23 cellular contexts compared by ENCODE assay signal in the genomic region with DNA sequence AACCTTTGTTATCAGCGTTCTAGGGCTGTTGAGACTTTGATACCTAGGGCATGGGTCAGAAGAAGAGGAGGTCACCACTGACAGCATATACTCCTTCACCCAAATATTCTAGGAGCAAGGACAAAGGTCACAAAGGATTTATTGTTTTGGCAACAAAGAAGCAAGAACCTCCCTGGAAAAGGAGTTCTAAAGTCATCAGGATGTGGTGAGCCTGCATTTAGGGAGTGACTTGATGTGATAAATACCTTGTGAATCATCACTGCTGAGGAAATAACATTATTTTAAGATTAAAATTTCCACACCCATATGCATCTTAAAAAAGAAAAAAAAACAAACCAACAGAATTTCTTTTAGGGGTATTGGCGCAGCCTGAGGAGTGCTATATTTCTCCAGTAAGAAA. TPM values are rescaled to one million over a fixed set of nuclear protein-coding genes. Genes with fewer than 3 reads are reported as not detected.
DNase-seq lines count a peak whose midpoint lies in the region; ATAC-seq and TF ChIP-seq lines count a peak whose summit lies in the region.
"Had no signal": no experiment of that assay in that cellular context is flagged by ENCODE, and none has a peak within 500 bp of the region (broad histone marks: within the 10 kb centered on the region; RNA-seq: fewer than 3 reads in every experiment).

No MANE protein-coding gene starts in this region.

- peak; percentile 31 for DNase-seq in EL
- DNase-seq in PC-9: peak in 1 of 2 experiments; percentile 59
- DNase-seq in fibroblast of mammary gland (ENCODE audit: low read depth): peak; percentile 78
- no peak for DNase-seq in omental fat pad (ENCODE audit: low spot score)
- DNase-seq in NCI-H1092 (lab: John Stamatoyannopoulos, UW): no peak
- no peak for DNase-seq in stimulated activated CD4-positive, alpha-beta T cell treated with anti-CD3 and anti-CD28 coated beads, Interleukin-4, amount 100 ng/mL, for 4 hours
- no peak for DNase-seq in H9
- DNase-seq in activated CD8-positive, alpha-beta T cell treated with anti-CD3 and anti-CD28 coated beads, Interleukin-2, amount 10 ng/mL, durations not matched to agents 7 days and 5 days: no peak
- DNase-seq: activated CD4-positive, alpha-beta T cell treated with anti-CD3 and anti-CD28 coated beads, Interleukin-2, amount 10 ng/mL, durations not matched to agents 7 days and 5 days; activated naive CD4-positive, alpha-beta T cell treated with Interleukin-2 at 50 U/mL for 16 hours; Caco-2; NCI-H1105 treated with DMSO at 0.1 percent for 48 hours; NCI-H2171 treated with DMSO at 0.1 percent for 48 hours; NCI-H774; retina; stomach had no signal

- H2BK120ac ChIP-seq in H9 (ENCODE audit: low read depth, low read length, poor library complexity, severe bottlenecking): no peak overlapping the region

- no peaks in the 10 kb centered on the region for H3K36me3 ChIP-seq in PC-9 (ENCODE audit: low read depth)
- H3K36me3 ChIP-seq: stomach had no signal

- no peak overlapping the region for H2BK15ac ChIP-seq in H9 (ENCODE audit: low read depth, low read length)

- no peaks in the 10 kb centered on the region for H3K79me1 ChIP-seq in H9 (ENCODE audit: insufficient read depth, low read depth, low read length, poor library complexity, severe bottlenecking)

- no peak overlapping the region for H3T11ph ChIP-seq in H9 (ENCODE audit: low read length)

- intact Hi-C loops in PC-9 (cut with micrococcal nuclease; ENCODE audit: unreplicated experiment): no loop called here

- BruUV-seq in PC-9 (replicated peaks; lab: Mats Ljungman, UMichigan): no TSS peak

- POLR2A ChIA-PET in PC-9 (lab: Charles Lee; ENCODE audit: unreplicated experiment): no interaction called here
- POLR2A ChIA-PET in activated CD8-positive, alpha-beta T cell treated with anti-CD3 and anti-CD28 coated beads, Interleukin-2, amount 10 ng/mL, durations not matched to agents 7 days and 5 days (lab: Charles Lee): no interaction called here

- H3K4me2 ChIP-seq in PC-9 (peak overlapping the region; percentile 23; the same call in 1 of the 2 replicates), H9 (ENCODE audit: insufficient read depth, insufficient read length, low read length) (no peak overlapping the region)
- H3K4me2 ChIP-seq: hepatocyte had no signal

- no peak overlapping the region for H3K23ac ChIP-seq in H9 (ENCODE audit: insufficient read length, low read depth, low read length)

- H2AFZ ChIP-seq in PC-9 (no peak overlapping the region), H9 (ENCODE audit: low read length) (no peak overlapping the region)
- H2AFZ ChIP-seq: hepatocyte had no signal

- H4K91ac ChIP-seq in H9 (ENCODE audit: insufficient read length, low read depth, low read length): no peak overlapping the region

- H3F3A ChIP-seq in PC-9 (ENCODE audit: insufficient read depth, low read depth): no peaks in the 10 kb centered on the region

- CTCF ChIA-PET in PC-9 (lab: Charles Lee): no interaction called here
- CTCF ChIA-PET in activated CD8-positive, alpha-beta T cell treated with anti-CD3 and anti-CD28 coated beads, Interleukin-2, amount 10 ng/mL, durations not matched to agents 7 days and 5 days (lab: Charles Lee): interaction anchor here (0.9 to 2.6 kb wide), 10 partner anchors 20 to 300 kb away, joined by 3 to 13 read pairs (median 4); partner anchors contain the start of gene KLHL9

- H4K8ac ChIP-seq in H9 (replicated peaks; ENCODE audit: insufficient read length, low read depth, low read length): no peak overlapping the region

- H3K79me2 ChIP-seq in PC-9 (ENCODE audit: low read depth) (no peaks in the 10 kb centered on the region), H9 (ENCODE audit: insufficient read depth, low read length) (no peaks in the 10 kb centered on the region)
- H3K79me2 ChIP-seq: hepatocyte had no signal

- H2BK5ac ChIP-seq in H9 (ENCODE audit: insufficient read length, low read length): no peak overlapping the region

- peaks cover 14% of the 10 kb centered on the region for H3K4me1 ChIP-seq in PC-9 (replicated peaks; ENCODE audit: insufficient read depth)
- peaks cover 5% of the 10 kb centered on the region for H3K4me1 ChIP-seq in H9 (ENCODE audit: insufficient read depth, low read length)
- H3K4me1 ChIP-seq: stomach had no signal

- H4K20me1 ChIP-seq in PC-9 (ENCODE audit: insufficient read depth): no peaks in the 10 kb centered on the region
- no peaks in the 10 kb centered on the region for H4K20me1 ChIP-seq in H9 (ENCODE audit: control insufficient read depth, insufficient read depth, insufficient read length)

- H3K36me3 Mint-ChIP-seq in H9 (ENCODE audit: insufficient read depth in 1 of 3, low read depth in 3 of 3): no peaks in the 10 kb centered on the region
- H3K36me3 Mint-ChIP-seq in activated CD8-positive, alpha-beta T cell treated with anti-CD3 and anti-CD28 coated beads, Interleukin-2, amount 10 ng/mL, durations not matched to agents 7 days and 5 days (ENCODE audit: low read depth): no peaks in the 10 kb centered on the region

- H3K4me3 Mint-ChIP-seq in H9: no peak overlapping the region
- no peak overlapping the region for H3K4me3 Mint-ChIP-seq in activated CD8-positive, alpha-beta T cell treated with anti-CD3 and anti-CD28 coated beads, Interleukin-2, amount 10 ng/mL, durations not matched to agents 7 days and 5 days
- H3K4me3 Mint-ChIP-seq: activated CD4-positive, alpha-beta T cell treated with anti-CD3 and anti-CD28 coated beads, Interleukin-2, amount 10 ng/mL, durations not matched to agents 7 days and 5 days; neural crest cell had no signal

- no peak overlapping the region for H3K56ac ChIP-seq in H9 (ENCODE audit: insufficient read length, low read depth, low read length)

- no peaks in the 10 kb centered on the region for H3K23me2 ChIP-seq in H9 (ENCODE audit: insufficient read length, low read depth, low read length, poor library complexity, severe bottlenecking)

- H3K9me3 Mint-ChIP-seq in H9: no peaks in the 10 kb centered on the region; a peak in 1 of 5 replicates
- H3K9me3 Mint-ChIP-seq in activated CD8-positive, alpha-beta T cell treated with anti-CD3 and anti-CD28 coated beads, Interleukin-2, amount 10 ng/mL, durations not matched to agents 7 days and 5 days (ENCODE audit: insufficient read depth): no peaks in the 10 kb centered on the region
- H3K9me3 Mint-ChIP-seq: activated CD4-positive, alpha-beta T cell treated with anti-CD3 and anti-CD28 coated beads, Interleukin-2, amount 10 ng/mL, durations not matched to agents 7 days and 5 days; neural crest cell had no signal

- H3K4me3 ChIP-seq in PC-9 (no peak overlapping the region), fibroblast of mammary gland (ENCODE audit: control insufficient read depth, low read depth, low read length) (no peak overlapping the region)
- H3K4me3 ChIP-seq: hepatocyte, K562, stomach had no signal

- H3K9ac ChIP-seq in H9 (ENCODE audit: extremely low read depth, insufficient read length, low read length): no peak overlapping the region

- no peak overlapping the region for H3K14ac ChIP-seq in H9 (ENCODE audit: insufficient read depth, low read length)

- ATAC-seq in omental fat pad (ENCODE audit: low FRiP score): peak; percentile 69
- no peak for ATAC-seq in activated CD8-positive, alpha-beta T cell treated with anti-CD3 and anti-CD28 coated beads, Interleukin-2, amount 10 ng/mL, durations not matched to agents 7 days and 5 days
- ATAC-seq: esophagus mucosa, K562 had no signal

- H3K27me3 ChIP-seq in PC-9 (ENCODE audit: insufficient read depth, low read depth) (no peaks in the 10 kb centered on the region), H9 (ENCODE audit: insufficient read depth, low read length) (no peaks in the 10 kb centered on the region; the same call in 1 of the 2 replicates)
- H3K27me3 ChIP-seq: hepatocyte, stomach had no signal

- no CpG with 5 or more reads among the region's 2 CpGs for WGBS in H9 (ENCODE audit: extremely low coverage, insufficient read length, low lambda C conversion rate)

- H2BK12ac ChIP-seq in H9 (ENCODE audit: insufficient read length, low read depth, low read length): no peak overlapping the region

- no peak overlapping the region for H2AK5ac ChIP-seq in H9 (ENCODE audit: insufficient read length, low read length)

- no peak overlapping the region for H2BK20ac ChIP-seq in H9 (ENCODE audit: low read depth, low read length, poor library complexity, severe bottlenecking)

- no peaks in the 10 kb centered on the region for H3K9me2 ChIP-seq in PC-9 (ENCODE audit: insufficient read depth)

- peaks cover 11 to 14% of the 10 kb centered on the region in 2 experiments for H3K4me1 Mint-ChIP-seq in H9
- H3K4me1 Mint-ChIP-seq in activated CD8-positive, alpha-beta T cell treated with anti-CD3 and anti-CD28 coated beads, Interleukin-2, amount 10 ng/mL, durations not matched to agents 7 days and 5 days (ENCODE audit: low read depth): no peaks in the 10 kb centered on the region
- H3K4me1 Mint-ChIP-seq: activated CD4-positive, alpha-beta T cell treated with anti-CD3 and anti-CD28 coated beads, Interleukin-2, amount 10 ng/mL, durations not matched to agents 7 days and 5 days; neural crest cell had no signal

- H3K4ac ChIP-seq in H9 (ENCODE audit: low read depth, low read length): no peak overlapping the region

- no peak overlapping the region for H3K27ac Mint-ChIP-seq in H9
- H3K27ac Mint-ChIP-seq in activated CD8-positive, alpha-beta T cell treated with anti-CD3 and anti-CD28 coated beads, Interleukin-2, amount 10 ng/mL, durations not matched to agents 7 days and 5 days: no peak overlapping the region
- H3K27ac Mint-ChIP-seq: activated CD4-positive, alpha-beta T cell treated with anti-CD3 and anti-CD28 coated beads, Interleukin-2, amount 10 ng/mL, durations not matched to agents 7 days and 5 days had no signal

- no peak overlapping the region for H4K5ac ChIP-seq in H9 (ENCODE audit: insufficient read length, low read depth, low read length)

- H3K27me3 Mint-ChIP-seq in H9 (ENCODE audit: low read depth): peaks cover 5% of the 10 kb centered on the region
- H3K27me3 Mint-ChIP-seq in activated CD8-positive, alpha-beta T cell treated with anti-CD3 and anti-CD28 coated beads, Interleukin-2, amount 10 ng/mL, durations not matched to agents 7 days and 5 days (ENCODE audit: low read depth): peaks cover 20% of the 10 kb centered on the region

- TF ChIP-seq CTCF in PC-9 (conservative IDR thresholded peaks at IDR 0.05) (no peak), fibroblast of mammary gland (conservative IDR thresholded peaks at IDR 0.05; ENCODE audit: control insufficient read depth, insufficient read depth, low read depth, low read length) (no peak), omental fat pad (IDR thresholded peaks at IDR 0.05) (no peak), H9 (conservative IDR thresholded peaks at IDR 0.05) (no peak)

- no peak overlapping the region for H3K18ac ChIP-seq in H9 (ENCODE audit: insufficient read length, low read depth, low read length)

- no peaks in the 10 kb centered on the region for H3K9me3 ChIP-seq in PC-9 (ENCODE audit: insufficient read depth, low read depth)
- no peaks in the 10 kb centered on the region for H3K9me3 ChIP-seq in H9 (ENCODE audit: control insufficient read depth, low read depth, low read length)
- H3K9me3 ChIP-seq: Caco-2, stomach had no signal

- H3K27ac ChIP-seq in PC-9: peak overlapping the region; percentile 22; the same call in 1 of the 2 replicates
- no peak overlapping the region for H3K27ac ChIP-seq in H9 (ENCODE audit: insufficient read length, low read depth, low read length)
- H3K27ac ChIP-seq: hepatocyte, stomach had no signal

RNA-seq across cellular contexts. Expression of gene IFNA1, which starts 13.9 kb away (rescaled TPM):
- not detected in 2 replicates for total RNA-seq in PC-9 (2021)
- total RNA-seq in omental fat pad: not detected
- total RNA-seq in H9 (2021): not detected in 2 replicates
- not detected for total RNA-seq in activated CD8-positive, alpha-beta T cell treated with anti-CD3 and anti-CD28 coated beads, Interleukin-2, amount 10 ng/mL, durations not matched to agents 7 days and 5 days
- total RNA-seq: activated CD4-positive, alpha-beta T cell treated with anti-CD3 and anti-CD28 coated beads, Interleukin-2, amount 10 ng/mL, durations not matched to agents 7 days and 5 days; Caco-2; dermis microvascular lymphatic vessel endothelial cell; esophagus mucosa; hepatocyte; K562; kidney epithelial cell; neural crest cell; stomach; urinary bladder had no signal

RNA-seq across cellular contexts. Expression of gene IFNE, which starts 28.0 kb away (rescaled TPM):
- 3.5 and 4.7 TPM in 2 replicates for total RNA-seq in PC-9 (2021)
- 1 to 10 TPM in 2 of 4 donors, not detected in 2; 1.7 to 1.8 TPM for total RNA-seq in omental fat pad
- not detected in 2 replicates for total RNA-seq in H9 (2021)
- not detected for total RNA-seq in activated CD8-positive, alpha-beta T cell treated with anti-CD3 and anti-CD28 coated beads, Interleukin-2, amount 10 ng/mL, durations not matched to agents 7 days and 5 days
- total RNA-seq: activated CD4-positive, alpha-beta T cell treated with anti-CD3 and anti-CD28 coated beads, Interleukin-2, amount 10 ng/mL, durations not matched to agents 7 days and 5 days; dermis microvascular lymphatic vessel endothelial cell; K562 had no signal

RNA-seq across cellular contexts. Expression of gene IFNA8, which starts 45.2 kb away (rescaled TPM):
- total RNA-seq in PC-9 (2021): not detected in 2 replicates
- total RNA-seq in omental fat pad: not detected
- total RNA-seq in H9 (2021): not detected in 2 replicates
- total RNA-seq in activated CD8-positive, alpha-beta T cell treated with anti-CD3 and anti-CD28 coated beads, Interleukin-2, amount 10 ng/mL, durations not matched to agents 7 days and 5 days: not detected
- total RNA-seq: activated CD4-positive, alpha-beta T cell treated with anti-CD3 and anti-CD28 coated beads, Interleukin-2, amount 10 ng/mL, durations not matched to agents 7 days and 5 days; Caco-2; dermis microvascular lymphatic vessel endothelial cell; esophagus mucosa; hepatocyte; K562; kidney epithelial cell; neural crest cell; stomach; urinary bladder had no signal

Comparison
In these comparisons a context has a peak if more than half of its experiments do, and no peak if none do; other contexts are left out.
1. DNase-seq: peak in EL (single experiment) and fibroblast of mammary gland (single experiment); none in omental fat pad (single experiment), NCI-H1092 (single experiment), stimulated activated CD4-positive, alpha-beta T cell treated with anti-CD3 and anti-CD28 coated beads, Interleukin-4, amount 100 ng/mL, for 4 hours (0 of 2), H9 (single experiment) and activated CD8-positive, alpha-beta T cell treated with anti-CD3 and anti-CD28 coated beads, Interleukin-2, amount 10 ng/mL, durations not matched to agents 7 days and 5 days (single experiment).